Comparison of ENCODE assay signal across 1 cellular context in genomic region chr20:62516345-62516744, GRCh38.
TF ChIP-seq lines count a peak whose summit lies in the region.

No MANE protein-coding gene starts in this region.

TF ChIP-seq in WTC11, 78 proteins besides CTCF, POLR2A, EP300 and RAD21 (continued from another document):
- TF ChIP-seq ZNF532 (CRISPR knock-in tag; IDR thresholded peaks at IDR 0.05; ENCODE audit: borderline replicate concordance) (no peak), ARID4B (CRISPR knock-in tag; IDR thresholded peaks at IDR 0.05; ENCODE audit: borderline replicate concordance) (no peak), ZNF219 (CRISPR knock-in tag; IDR thresholded peaks at IDR 0.05; ENCODE audit: borderline replicate concordance) (no peak), GABPB1 (CRISPR knock-in tag; IDR thresholded peaks at IDR 0.05) (no peak), ZNF512 (CRISPR knock-in tag; IDR thresholded peaks at IDR 0.05; ENCODE audit: borderline replicate concordance) (no peak), NFYB (CRISPR knock-in tag; conservative IDR thresholded peaks at IDR 0.05; ENCODE audit: low read depth) (no peak), E2F4 (CRISPR knock-in tag; IDR thresholded peaks at IDR 0.05; ENCODE audit: borderline replicate concordance, low read depth) (no peak)
